In the genomic region with DNA sequence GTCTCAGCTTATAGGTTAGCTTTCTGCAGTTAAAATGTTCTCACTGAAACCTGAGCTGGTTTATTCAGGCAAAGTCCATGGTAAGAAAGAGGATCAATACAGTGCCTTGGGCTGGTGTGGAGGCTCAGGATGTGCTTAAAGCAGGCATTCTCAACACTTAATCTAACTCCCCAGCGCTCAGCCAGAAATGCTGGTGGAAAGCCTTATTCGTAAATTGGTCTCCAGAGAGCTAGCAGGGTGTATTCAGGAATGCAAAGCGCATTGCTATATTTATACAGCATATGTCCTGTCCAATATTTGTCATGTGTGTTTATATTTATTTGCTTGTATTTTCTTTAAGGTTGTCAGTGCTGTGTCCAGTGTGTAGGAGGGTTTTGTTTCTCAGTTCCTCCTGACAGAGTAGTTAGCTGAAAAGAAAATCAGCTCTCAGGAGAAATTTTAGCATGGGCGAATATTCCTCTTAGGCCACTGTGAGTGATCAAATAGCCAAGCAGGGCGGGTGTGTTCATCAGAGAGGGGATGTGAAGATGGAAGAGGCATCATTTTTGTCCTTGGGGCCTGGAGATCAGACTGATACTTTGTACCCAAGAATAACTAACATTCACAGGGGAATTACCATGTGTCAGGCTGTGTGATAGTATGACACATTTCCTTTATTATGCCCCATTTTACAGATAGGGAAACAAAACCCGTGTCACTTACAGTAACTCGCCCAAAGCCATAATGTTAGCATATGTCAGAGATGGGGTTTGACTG, we compare ENCODE assay signal across 1 cellular context.
TF ChIP-seq lines count a peak whose summit lies in the region.

No MANE protein-coding gene starts in this region.

TF ChIP-seq in GM12878, 131 proteins besides CTCF, POLR2A, EP300 and RAD21 (continued from another document and continues in another):
- TF ChIP-seq, protein P1, sequence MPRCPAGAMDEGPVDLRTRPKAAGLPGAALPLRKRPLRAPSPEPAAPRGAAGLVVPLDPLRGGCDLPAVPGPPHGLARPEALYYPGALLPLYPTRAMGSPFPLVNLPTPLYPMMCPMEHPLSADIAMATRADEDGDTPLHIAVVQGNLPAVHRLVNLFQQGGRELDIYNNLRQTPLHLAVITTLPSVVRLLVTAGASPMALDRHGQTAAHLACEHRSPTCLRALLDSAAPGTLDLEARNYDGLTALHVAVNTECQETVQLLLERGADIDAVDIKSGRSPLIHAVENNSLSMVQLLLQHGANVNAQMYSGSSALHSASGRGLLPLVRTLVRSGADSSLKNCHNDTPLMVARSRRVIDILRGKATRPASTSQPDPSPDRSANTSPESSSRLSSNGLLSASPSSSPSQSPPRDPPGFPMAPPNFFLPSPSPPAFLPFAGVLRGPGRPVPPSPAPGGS (IDR thresholded peaks at IDR 0.05; ENCODE audit: borderline replicate concordance, insufficient read depth, low read depth, low read length, poor library complexity, severe bottlenecking): peak; percentile 71
- TF ChIP-seq MTA2 (IDR thresholded peaks at IDR 0.05; ENCODE audit: low read depth): peak; percentile 88
- TF ChIP-seq SMARCA5 (IDR thresholded peaks at IDR 0.05): peak; percentile 93
- TF ChIP-seq SRF (IDR thresholded peaks at IDR 0.05; ENCODE audit: low read depth in 2 of 2, low read length in 2 of 2): no peak
- TF ChIP-seq, protein P2, sequence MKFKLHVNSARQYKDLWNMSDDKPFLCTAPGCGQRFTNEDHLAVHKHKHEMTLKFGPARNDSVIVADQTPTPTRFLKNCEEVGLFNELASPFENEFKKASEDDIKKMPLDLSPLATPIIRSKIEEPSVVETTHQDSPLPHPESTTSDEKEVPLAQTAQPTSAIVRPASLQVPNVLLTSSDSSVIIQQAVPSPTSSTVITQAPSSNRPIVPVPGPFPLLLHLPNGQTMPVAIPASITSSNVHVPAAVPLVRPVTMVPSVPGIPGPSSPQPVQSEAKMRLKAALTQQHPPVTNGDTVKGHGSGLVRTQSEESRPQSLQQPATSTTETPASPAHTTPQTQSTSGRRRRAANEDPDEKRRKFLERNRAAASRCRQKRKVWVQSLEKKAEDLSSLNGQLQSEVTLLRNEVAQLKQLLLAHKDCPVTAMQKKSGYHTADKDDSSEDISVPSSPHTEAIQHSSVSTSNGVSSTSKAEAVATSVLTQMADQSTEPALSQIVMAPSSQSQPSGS (IDR thresholded peaks at IDR 0.05; ENCODE audit: low read length): peak; percentile 88
- TF ChIP-seq, protein P3, sequence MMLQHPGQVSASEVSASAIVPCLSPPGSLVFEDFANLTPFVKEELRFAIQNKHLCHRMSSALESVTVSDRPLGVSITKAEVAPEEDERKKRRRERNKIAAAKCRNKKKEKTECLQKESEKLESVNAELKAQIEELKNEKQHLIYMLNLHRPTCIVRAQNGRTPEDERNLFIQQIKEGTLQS (IDR thresholded peaks at IDR 0.05; ENCODE audit: borderline replicate concordance, extremely low read depth, low read depth, low read length): no peak
- no peak for TF ChIP-seq GABPA (IDR thresholded peaks at IDR 0.05; ENCODE audit: low read depth)
- TF ChIP-seq, protein P4, sequence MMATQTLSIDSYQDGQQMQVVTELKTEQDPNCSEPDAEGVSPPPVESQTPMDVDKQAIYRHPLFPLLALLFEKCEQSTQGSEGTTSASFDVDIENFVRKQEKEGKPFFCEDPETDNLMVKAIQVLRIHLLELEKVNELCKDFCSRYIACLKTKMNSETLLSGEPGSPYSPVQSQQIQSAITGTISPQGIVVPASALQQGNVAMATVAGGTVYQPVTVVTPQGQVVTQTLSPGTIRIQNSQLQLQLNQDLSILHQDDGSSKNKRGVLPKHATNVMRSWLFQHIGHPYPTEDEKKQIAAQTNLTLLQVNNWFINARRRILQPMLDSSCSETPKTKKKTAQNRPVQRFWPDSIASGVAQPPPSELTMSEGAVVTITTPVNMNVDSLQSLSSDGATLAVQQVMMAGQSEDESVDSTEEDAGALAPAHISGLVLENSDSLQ (IDR thresholded peaks at IDR 0.05): peak; percentile 61
- TF ChIP-seq BCL11A (IDR thresholded peaks at IDR 0.05; ENCODE audit: low read depth, low read length): peak; percentile 41; the same call in 1 of the 2 replicates
- TF ChIP-seq RAD51 (IDR thresholded peaks at IDR 0.05): 0 out of 2 replicates have a peak, but pooled peaks have one; percentile 24
- no peak for TF ChIP-seq NR2C1 (IDR thresholded peaks at IDR 0.05)
- peak; percentile 45 to 69; a peak in 2 of 4 replicates for TF ChIP-seq BHLHE40 (IDR thresholded peaks at IDR 0.05; ENCODE audit: borderline replicate concordance in 1 of 2, low read depth in 2 of 2, low read length in 1 of 2)
- no peak for TF ChIP-seq RBBP5 (conservative IDR thresholded peaks at IDR 0.05)
- peak; percentile 85 for TF ChIP-seq ATF7 (IDR thresholded peaks at IDR 0.05; ENCODE audit: low read depth)
- no peak for TF ChIP-seq CHD1 (IDR thresholded peaks at IDR 0.05; ENCODE audit: low read depth, low read length)
- TF ChIP-seq TBL1XR1 (IDR thresholded peaks at IDR 0.05; ENCODE audit: low read depth, low read length): peak; percentile 55
- TF ChIP-seq, protein P5, sequence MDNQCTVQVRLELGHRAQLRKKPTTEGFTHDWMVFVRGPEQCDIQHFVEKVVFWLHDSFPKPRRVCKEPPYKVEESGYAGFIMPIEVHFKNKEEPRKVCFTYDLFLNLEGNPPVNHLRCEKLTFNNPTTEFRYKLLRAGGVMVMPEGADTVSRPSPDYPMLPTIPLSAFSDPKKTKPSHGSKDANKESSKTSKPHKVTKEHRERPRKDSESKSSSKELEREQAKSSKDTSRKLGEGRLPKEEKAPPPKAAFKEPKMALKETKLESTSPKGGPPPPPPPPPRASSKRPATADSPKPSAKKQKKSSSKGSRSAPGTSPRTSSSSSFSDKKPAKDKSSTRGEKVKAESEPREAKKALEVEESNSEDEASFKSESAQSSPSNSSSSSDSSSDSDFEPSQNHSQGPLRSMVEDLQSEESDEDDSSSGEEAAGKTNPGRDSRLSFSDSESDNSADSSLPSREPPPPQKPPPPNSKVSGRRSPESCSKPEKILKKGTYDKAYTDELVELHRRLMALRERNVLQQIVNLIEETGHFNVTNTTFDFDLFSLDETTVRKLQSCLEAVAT (IDR thresholded peaks at IDR 0.05): no peak
- no peak for TF ChIP-seq LARP7 (IDR thresholded peaks at IDR 0.05)
- no peak for TF ChIP-seq ZNF207 (IDR thresholded peaks at IDR 0.05; ENCODE audit: borderline replicate concordance)
- no peak for TF ChIP-seq STAT1 (conservative IDR thresholded peaks at IDR 0.05)
- peak; percentile 69 for TF ChIP-seq ZNF24 (IDR thresholded peaks at IDR 0.05)
- TF ChIP-seq EED (IDR thresholded peaks at IDR 0.05; ENCODE audit: low read depth): peak; percentile 77
- TF ChIP-seq POLR2AphosphoS2 (IDR thresholded peaks at IDR 0.05; ENCODE audit: low read depth, low read length): no peak
- TF ChIP-seq, protein P6, sequence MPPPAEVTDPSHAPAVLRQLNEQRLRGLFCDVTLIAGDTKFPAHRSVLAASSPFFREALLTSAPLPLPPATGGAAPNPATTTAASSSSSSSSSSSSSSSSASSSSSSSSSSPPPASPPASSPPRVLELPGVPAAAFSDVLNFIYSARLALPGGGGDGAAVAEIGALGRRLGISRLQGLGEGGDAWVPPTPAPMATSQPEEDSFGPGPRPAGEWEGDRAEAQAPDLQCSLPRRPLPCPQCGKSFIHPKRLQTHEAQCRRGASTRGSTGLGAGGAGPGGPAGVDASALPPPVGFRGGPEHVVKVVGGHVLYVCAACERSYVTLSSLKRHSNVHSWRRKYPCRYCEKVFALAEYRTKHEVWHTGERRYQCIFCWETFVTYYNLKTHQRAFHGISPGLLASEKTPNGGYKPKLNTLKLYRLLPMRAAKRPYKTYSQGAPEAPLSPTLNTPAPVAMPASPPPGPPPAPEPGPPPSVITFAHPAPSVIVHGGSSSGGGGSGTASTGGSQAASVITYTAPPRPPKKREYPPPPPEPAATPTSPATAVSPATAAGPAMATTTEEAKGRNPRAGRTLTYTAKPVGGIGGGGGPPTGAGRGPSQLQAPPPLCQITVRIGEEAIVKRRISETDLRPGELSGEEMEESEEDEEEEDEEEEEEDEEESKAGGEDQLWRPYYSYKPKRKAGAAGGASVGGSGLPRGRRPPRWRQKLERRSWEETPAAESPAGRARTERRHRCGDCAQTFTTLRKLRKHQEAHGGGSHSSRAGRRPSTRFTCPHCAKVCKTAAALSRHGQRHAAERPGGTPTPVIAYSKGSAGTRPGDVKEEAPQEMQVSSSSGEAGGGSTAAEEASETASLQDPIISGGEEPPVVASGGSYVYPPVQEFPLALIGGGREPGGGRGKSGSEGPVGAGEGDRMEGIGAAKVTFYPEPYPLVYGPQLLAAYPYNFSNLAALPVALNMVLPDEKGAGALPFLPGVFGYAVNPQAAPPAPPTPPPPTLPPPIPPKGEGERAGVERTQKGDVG (CRISPR knock-in tag; IDR thresholded peaks at IDR 0.05): no peak
- TF ChIP-seq YBX1 (IDR thresholded peaks at IDR 0.05): no peak
- TF ChIP-seq FOS (IDR thresholded peaks at IDR 0.05; ENCODE audit: borderline replicate concordance, extremely low read depth, insufficient read length): no peak
- TF ChIP-seq JUND (IDR thresholded peaks at IDR 0.05; ENCODE audit: low read depth, low read length): no peak
- no peak for TF ChIP-seq NFYA (IDR thresholded peaks at IDR 0.05; ENCODE audit: borderline replicate concordance, low read depth, low read length)
- TF ChIP-seq, protein P7, sequence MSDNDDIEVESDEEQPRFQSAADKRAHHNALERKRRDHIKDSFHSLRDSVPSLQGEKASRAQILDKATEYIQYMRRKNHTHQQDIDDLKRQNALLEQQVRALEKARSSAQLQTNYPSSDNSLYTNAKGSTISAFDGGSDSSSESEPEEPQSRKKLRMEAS (IDR thresholded peaks at IDR 0.05; ENCODE audit: low read depth, low read length): no peak; the same call in 1 of the 2 replicates
- TF ChIP-seq, protein P8, sequence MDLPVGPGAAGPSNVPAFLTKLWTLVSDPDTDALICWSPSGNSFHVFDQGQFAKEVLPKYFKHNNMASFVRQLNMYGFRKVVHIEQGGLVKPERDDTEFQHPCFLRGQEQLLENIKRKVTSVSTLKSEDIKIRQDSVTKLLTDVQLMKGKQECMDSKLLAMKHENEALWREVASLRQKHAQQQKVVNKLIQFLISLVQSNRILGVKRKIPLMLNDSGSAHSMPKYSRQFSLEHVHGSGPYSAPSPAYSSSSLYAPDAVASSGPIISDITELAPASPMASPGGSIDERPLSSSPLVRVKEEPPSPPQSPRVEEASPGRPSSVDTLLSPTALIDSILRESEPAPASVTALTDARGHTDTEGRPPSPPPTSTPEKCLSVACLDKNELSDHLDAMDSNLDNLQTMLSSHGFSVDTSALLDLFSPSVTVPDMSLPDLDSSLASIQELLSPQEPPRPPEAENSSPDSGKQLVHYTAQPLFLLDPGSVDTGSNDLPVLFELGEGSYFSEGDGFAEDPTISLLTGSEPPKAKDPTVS (IDR thresholded peaks at IDR 0.05; ENCODE audit: low read depth, low read length): no peak
- peak; percentile 6; the same call in 1 of the 2 replicates for TF ChIP-seq CREB1 (IDR thresholded peaks at IDR 0.05; ENCODE audit: low read depth)
- no peak for TF ChIP-seq FOXK2 (IDR thresholded peaks at IDR 0.05)
- TF ChIP-seq CHD2 (IDR thresholded peaks at IDR 0.05; ENCODE audit: borderline replicate concordance, low read depth, low read length): peak; percentile 49; the same call in 1 of the 2 replicates
- no peak for TF ChIP-seq SREBF2 (IDR thresholded peaks at IDR 0.05; ENCODE audit: low read length)
- TF ChIP-seq MYB (IDR thresholded peaks at IDR 0.05; ENCODE audit: borderline replicate concordance, low read depth, low read length): no peak
- no peak; the same call in 1 of the 2 replicates for TF ChIP-seq STAT3 (IDR thresholded peaks at IDR 0.05; ENCODE audit: low read depth, low read length)
- no peak for TF ChIP-seq ZNF622 (IDR thresholded peaks at IDR 0.05)
- TF ChIP-seq, protein P9, sequence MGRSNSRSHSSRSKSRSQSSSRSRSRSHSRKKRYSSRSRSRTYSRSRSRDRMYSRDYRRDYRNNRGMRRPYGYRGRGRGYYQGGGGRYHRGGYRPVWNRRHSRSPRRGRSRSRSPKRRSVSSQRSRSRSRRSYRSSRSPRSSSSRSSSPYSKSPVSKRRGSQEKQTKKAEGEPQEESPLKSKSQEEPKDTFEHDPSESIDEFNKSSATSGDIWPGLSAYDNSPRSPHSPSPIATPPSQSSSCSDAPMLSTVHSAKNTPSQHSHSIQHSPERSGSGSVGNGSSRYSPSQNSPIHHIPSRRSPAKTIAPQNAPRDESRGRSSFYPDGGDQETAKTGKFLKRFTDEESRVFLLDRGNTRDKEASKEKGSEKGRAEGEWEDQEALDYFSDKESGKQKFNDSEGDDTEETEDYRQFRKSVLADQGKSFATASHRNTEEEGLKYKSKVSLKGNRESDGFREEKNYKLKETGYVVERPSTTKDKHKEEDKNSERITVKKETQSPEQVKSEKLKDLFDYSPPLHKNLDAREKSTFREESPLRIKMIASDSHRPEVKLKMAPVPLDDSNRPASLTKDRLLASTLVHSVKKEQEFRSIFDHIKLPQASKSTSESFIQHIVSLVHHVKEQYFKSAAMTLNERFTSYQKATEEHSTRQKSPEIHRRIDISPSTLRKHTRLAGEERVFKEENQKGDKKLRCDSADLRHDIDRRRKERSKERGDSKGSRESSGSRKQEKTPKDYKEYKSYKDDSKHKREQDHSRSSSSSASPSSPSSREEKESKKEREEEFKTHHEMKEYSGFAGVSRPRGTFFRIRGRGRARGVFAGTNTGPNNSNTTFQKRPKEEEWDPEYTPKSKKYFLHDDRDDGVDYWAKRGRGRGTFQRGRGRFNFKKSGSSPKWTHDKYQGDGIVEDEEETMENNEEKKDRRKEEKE (IDR thresholded peaks at IDR 0.05): no peak
- TF ChIP-seq RUNX3 (IDR thresholded peaks at IDR 0.05; ENCODE audit: low read length): peak; percentile 61
- peak; percentile 98 for TF ChIP-seq DPF2 (IDR thresholded peaks at IDR 0.05)
- peak; percentile 58; the same call in 1 of the 2 replicates for TF ChIP-seq MTA3 (IDR thresholded peaks at IDR 0.05; ENCODE audit: borderline replicate concordance, low read length)
- TF ChIP-seq, protein P10, sequence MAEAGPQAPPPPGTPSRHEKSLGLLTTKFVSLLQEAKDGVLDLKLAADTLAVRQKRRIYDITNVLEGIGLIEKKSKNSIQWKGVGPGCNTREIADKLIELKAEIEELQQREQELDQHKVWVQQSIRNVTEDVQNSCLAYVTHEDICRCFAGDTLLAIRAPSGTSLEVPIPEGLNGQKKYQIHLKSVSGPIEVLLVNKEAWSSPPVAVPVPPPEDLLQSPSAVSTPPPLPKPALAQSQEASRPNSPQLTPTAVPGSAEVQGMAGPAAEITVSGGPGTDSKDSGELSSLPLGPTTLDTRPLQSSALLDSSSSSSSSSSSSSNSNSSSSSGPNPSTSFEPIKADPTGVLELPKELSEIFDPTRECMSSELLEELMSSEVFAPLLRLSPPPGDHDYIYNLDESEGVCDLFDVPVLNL (IDR thresholded peaks at IDR 0.05; ENCODE audit: low read depth, low read length): no peak
- TF ChIP-seq ZNF217 (IDR thresholded peaks at IDR 0.05): peak; percentile 93
